24 cellular contexts compared by ENCODE assay signal in genomic region chr3:104819333-104819732, GRCh38.
A peak's percentile ranks its signal among the peaks of the same experiment; 100 is the strongest.
DNase-seq lines count a peak whose midpoint lies in the region; ATAC-seq, FAIRE-seq and TF ChIP-seq lines count a peak whose summit lies in the region.
"Had no signal": no experiment of that assay in that cellular context is flagged by ENCODE, and none has a peak within 500 bp of the region (broad histone marks: within the 10 kb centered on the region; RNA-seq: fewer than 3 reads in every experiment).

No MANE protein-coding gene starts in this region.

- H3K9ac ChIP-seq in IMR-90 (ENCODE audit: low read depth, low read length) (no peak overlapping the region), H1 (replicated peaks in 1 of 4; ENCODE audit: extremely low read depth in 1 of 4, low read depth in 3 of 4, low read length in 3 of 4) (no peak overlapping the region)
- H3K9ac ChIP-seq: BLaER1 had no signal

- no peak for TF ChIP-seq EP300 in H1 (IDR thresholded peaks at IDR 0.05; ENCODE audit: borderline replicate concordance in 1 of 2, low read depth in 2 of 2, low read length in 2 of 2)

- dilution Hi-C loops in IMR-90 (cut with HindIII; ENCODE audit: low sequenced_read_pairs, unreplicated experiment): no loop called here

- no peak overlapping the region for H2BK120ac ChIP-seq in IMR-90 (ENCODE audit: low read depth, low read length)
- H2BK120ac ChIP-seq in H1 (replicated peaks; ENCODE audit: low read depth, low read length): no peak overlapping the region

- H2BK12ac ChIP-seq in H1 (ENCODE audit: low read depth, low read length): no peak overlapping the region

- H2AK9ac ChIP-seq in IMR-90 (replicated peaks; ENCODE audit: low read depth, low read length, poor library complexity): no peak overlapping the region

- CTCF ChIA-PET in IMR-90 (lab: Yijun Ruan, JAX): no interaction called here
- CTCF ChIA-PET in H1 (lab: Charles Lee; ENCODE audit: partially characterized antibody): no interaction called here

- H3K27ac ChIP-seq in IMR-90 (ENCODE audit: insufficient read depth, low read length) (no peak overlapping the region), H1 (ENCODE audit: low read depth, low read length) (no peak overlapping the region), substantia nigra (ENCODE audit: low read depth, low read length, poor library complexity, severe bottlenecking) (no peak overlapping the region)
- H3K27ac ChIP-seq: A549, BLaER1 had no signal

- H3K4me2 ChIP-seq in IMR-90 (ENCODE audit: low read depth, low read length): no peak overlapping the region
- H3K4me2 ChIP-seq in H1 (ENCODE audit: insufficient read depth in 1 of 2, low read depth in 2 of 2, low read length in 2 of 2): no peak overlapping the region
- H3K4me2 ChIP-seq: A549, BLaER1 had no signal

- no peak overlapping the region for H3K23ac ChIP-seq in IMR-90 (ENCODE audit: low read depth, low read length)
- no peak overlapping the region for H3K23ac ChIP-seq in H1 (ENCODE audit: insufficient read length)

- H4K20me1 ChIP-seq in IMR-90 (ENCODE audit: insufficient read depth, low read length) (no peaks in the 10 kb centered on the region), H1 (replicated peaks in 1 of 2; ENCODE audit: control insufficient read depth in 1 of 2, insufficient read depth in 2 of 2, low read length in 2 of 2) (no peaks in the 10 kb centered on the region)
- H4K20me1 ChIP-seq: BLaER1 had no signal

- no peak overlapping the region for H3K4ac ChIP-seq in IMR-90 (ENCODE audit: low read depth, low read length)
- no peak overlapping the region for H3K4ac ChIP-seq in H1 (replicated peaks; ENCODE audit: insufficient read length, low read depth, low read length)

- BruUV-seq in IMR-90 (replicated peaks; lab: Mats Ljungman, UMichigan): no TSS peak

- H3K56ac ChIP-seq in IMR-90 (ENCODE audit: extremely low read depth, insufficient read depth, low read length) (no peak overlapping the region), H1 (replicated peaks; ENCODE audit: insufficient read length, low read depth, low read length) (no peak overlapping the region)

- H2BK20ac ChIP-seq in IMR-90 (ENCODE audit: low read depth, low read length) (no peak overlapping the region), H1 (ENCODE audit: low read length) (no peak overlapping the region)

- no peak for TF ChIP-seq RAD21 in IMR-90 (IDR thresholded peaks at IDR 0.05; ENCODE audit: low read length)
- no peak for TF ChIP-seq RAD21 in H1 (IDR thresholded peaks at IDR 0.05 in 1 of 2, conservative IDR thresholded peaks at IDR 0.05 in 1 of 2; ENCODE audit: low read depth in 2 of 2, low read length in 2 of 2)

- peaks cover 16% of the 10 kb centered on the region for H3K9me3 ChIP-seq in IMR-90 (ENCODE audit: control insufficient read depth, insufficient read depth, low read length)
- peaks cover 33 to 36% of the 10 kb centered on the region in 2 experiments for H3K9me3 ChIP-seq in H1 (ENCODE audit: insufficient read depth in 2 of 2, low read depth in 1 of 2, low read length in 1 of 2)
- H3K9me3 ChIP-seq in BE2C: no peaks in the 10 kb centered on the region; the same call in 1 of the 2 replicates

- H3K27me3 ChIP-seq in IMR-90 (ENCODE audit: control insufficient read depth, insufficient read depth, low read length): no peaks in the 10 kb centered on the region
- H3K27me3 ChIP-seq in H1 (replicated peaks in 1 of 4; ENCODE audit: control insufficient read depth in 3 of 4, extremely low read depth in 1 of 4, insufficient read depth in 3 of 4, low read length in 3 of 4): no peaks in the 10 kb centered on the region
- H3K27me3 ChIP-seq in BE2C: no peaks in the 10 kb centered on the region
- H3K27me3 ChIP-seq: BLaER1 had no signal

- H2AK5ac ChIP-seq in IMR-90 (ENCODE audit: low read depth, low read length): no peak overlapping the region
- H2AK5ac ChIP-seq in H1 (ENCODE audit: low read depth, low read length): no peak overlapping the region

- H3K4me3 ChIP-seq in IMR-90 (ENCODE audit: insufficient read depth, low read depth, low read length) (no peak overlapping the region), H1 (ENCODE audit: extremely low read depth in 1 of 4, insufficient read depth in 2 of 4, low read depth in 3 of 4, low read length in 4 of 4) (no peak overlapping the region), fibroblast of villous mesenchyme (ENCODE audit: low read depth, low read length) (no peak overlapping the region), BE2C (ENCODE audit: low read depth, low read length) (no peak overlapping the region)
- H3K4me3 ChIP-seq: A549, BLaER1, GM12878 had no signal

- in situ Hi-C loops in IMR-90 (cut with MboI; ENCODE audit: low sequenced_read_pairs): no loop called here

- H3K14ac ChIP-seq in IMR-90 (replicated peaks; ENCODE audit: low read depth, low read length): no peak overlapping the region
- H3K14ac ChIP-seq in H1 (ENCODE audit: insufficient read length): no peak overlapping the region

- H3K79me2 ChIP-seq in H1 (ENCODE audit: control insufficient read depth in 1 of 2, insufficient read depth in 2 of 2, low read length in 2 of 2): no peaks in the 10 kb centered on the region

- no peak for ATAC-seq in IMR-90 (ENCODE audit: low read depth)
- ATAC-seq: A549, GM12878 had no signal

- TF ChIP-seq CTCF in IMR-90 (conservative IDR thresholded peaks at IDR 0.05; ENCODE audit: low read depth, low read length): no peak
- no peak for TF ChIP-seq CTCF in H1 (IDR thresholded peaks at IDR 0.05; ENCODE audit: control extremely low read depth in 1 of 3, insufficient read depth in 1 of 3, low read depth in 1 of 3, low read length in 3 of 3)
- TF ChIP-seq CTCF in fibroblast of villous mesenchyme (IDR thresholded peaks at IDR 0.05; ENCODE audit: insufficient read depth, low read depth, low read length): no peak
- TF ChIP-seq CTCF in BE2C (IDR thresholded peaks at IDR 0.05; ENCODE audit: low read depth, low read length): no peak

- H3K18ac ChIP-seq in IMR-90 (ENCODE audit: low read depth, low read length): no peak overlapping the region
- H3K18ac ChIP-seq in H1 (ENCODE audit: extremely low read depth, low read length): no peak overlapping the region

- H3K9me1 ChIP-seq in IMR-90 (ENCODE audit: insufficient read depth, low read length): no peaks in the 10 kb centered on the region

- intact Hi-C loops in IMR-90 (cut with micrococcal nuclease): no loop called here

- H4K91ac ChIP-seq in IMR-90 (ENCODE audit: insufficient read depth, low read depth, low read length): no peak overlapping the region
- no peak overlapping the region for H4K91ac ChIP-seq in H1 (replicated peaks; ENCODE audit: insufficient read length, low read length)

- FAIRE-seq in A204.1 (lab: Jason Lieb, UNC) (peak; percentile 59), H1 (lab: Jason Lieb, UNC) (no peak)
- FAIRE-seq: A549, GM12878, GM12892, GM18507 had no signal

- no CpG with 5 or more reads among the region's 2 CpGs for WGBS in IMR-90 (ENCODE audit: extremely low coverage in 2 of 2, insufficient read length in 1 of 2), 2 experiments
- WGBS in H1 (ENCODE audit: extremely low coverage in 1 of 2, insufficient coverage in 1 of 2, insufficient read length in 1 of 2, insufficient replicate concordance in 2 of 2, low coverage in 1 of 2, low lambda C conversion rate in 2 of 2, missing lambda C conversion rate in 1 of 2), 2 experiments: 50% methylated on average over 2 of the region's 2 CpGs; no CpG with 5 or more reads in 1 of the 2 experiments

- DNase-seq in IMR-90 (no peak), H1 (ENCODE audit: low read depth in 1 of 2, low spot score in 2 of 2) (no peak), fibroblast of villous mesenchyme (ENCODE audit: low read depth) (peak; percentile 3), substantia nigra (lab: John Stamatoyannopoulos, UW) (no peak), BE2C (no peak)
- no peak for DNase-seq in activated T-cell treated with anti-CD3 and anti-CD28 coated beads, Interleukin-2, amount 50 U/mL, for 1 hour
- DNase-seq: 8988T; AML-193; C1 segment of cervical spinal cord; CD4-positive, alpha-beta memory T cell; CD4-positive, CD25-positive, alpha-beta regulatory T cell; CD8-positive, alpha-beta memory T cell; DMS 273 treated with DMSO at 0.1 percent for 48 hours; DMS153; DMS79; DND-41; EL; GDM1 had no signal

- H4K8ac ChIP-seq in IMR-90 (ENCODE audit: low read depth in 2 of 2, low read length in 2 of 2) (no peak overlapping the region), H1 (ENCODE audit: extremely low read depth, insufficient read depth, low read length) (no peak overlapping the region)

- H4K5ac ChIP-seq in IMR-90 (ENCODE audit: low read depth, low read length): no peak overlapping the region
- no peak overlapping the region for H4K5ac ChIP-seq in H1 (ENCODE audit: insufficient read length, low read depth, low read length)

- POLR2A ChIA-PET in IMR-90 (lab: Charles Lee; ENCODE audit: unreplicated experiment) (no interaction called here), H1 (lab: Charles Lee; ENCODE audit: partially characterized antibody) (interaction anchor here (0.6 kb wide), 1 partner anchor 731 kb away, joined by 3 read pairs; no protein-coding TSS in a partner anchor)

- H3K4me1 ChIP-seq in IMR-90 (ENCODE audit: control insufficient read depth, insufficient read depth, low read length) (no peaks in the 10 kb centered on the region), H1 (replicated peaks in 1 of 4; ENCODE audit: control insufficient read depth in 3 of 4, insufficient read depth in 4 of 4, low read length in 3 of 4) (peaks cover 0 to 6% (median 2%) of the 10 kb centered on the region in 4 experiments; a peak in 3 of 7 replicates), BE2C (no peaks in the 10 kb centered on the region)
- H3K4me1 ChIP-seq: A549, BLaER1 had no signal

- H3K36me3 ChIP-seq in IMR-90 (ENCODE audit: control insufficient read depth, insufficient read depth, low read length) (no peaks in the 10 kb centered on the region), H1 (ENCODE audit: control insufficient read depth in 2 of 4, insufficient read depth in 4 of 4, low read length in 3 of 4) (peaks cover 0 to 22% (median 6%) of the 10 kb centered on the region in 4 experiments; a peak in 4 of 8 replicates), BE2C (no peaks in the 10 kb centered on the region)
- H3K36me3 ChIP-seq: BLaER1 had no signal

- H2BK15ac ChIP-seq in IMR-90 (ENCODE audit: low read depth, low read length) (no peak overlapping the region), H1 (ENCODE audit: low read length) (no peak overlapping the region)

- H2AFZ ChIP-seq in IMR-90 (replicated peaks; ENCODE audit: low read length, poor library complexity) (no peak overlapping the region), H1 (ENCODE audit: low read length) (no peak overlapping the region)

- H3K23me2 ChIP-seq in H1 (ENCODE audit: low read depth, low read length): no peaks in the 10 kb centered on the region

- H3K79me1 ChIP-seq in IMR-90 (ENCODE audit: low read depth in 1 of 2, low read length in 2 of 2): no peaks in the 10 kb centered on the region
- H3K79me1 ChIP-seq in H1 (ENCODE audit: low read depth, low read length): no peaks in the 10 kb centered on the region

- H2BK5ac ChIP-seq in IMR-90 (ENCODE audit: low read depth, low read length, poor library complexity, severe bottlenecking): no peak overlapping the region
- H2BK5ac ChIP-seq in H1 (ENCODE audit: low read depth, low read length): no peak overlapping the region

- TF ChIP-seq POLR2A in IMR-90 (IDR thresholded peaks at IDR 0.05; ENCODE audit: low read depth, low read length): no peak
- TF ChIP-seq POLR2A in H1 (IDR thresholded peaks at IDR 0.05; ENCODE audit: control extremely low read depth in 1 of 2, low read depth in 2 of 2, low read length in 2 of 2): no peak

TF ChIP-seq in H1, 55 proteins besides CTCF, POLR2A, EP300 and RAD21 (continues in another document):
- no peak for TF ChIP-seq SIX5 (IDR thresholded peaks at IDR 0.05; ENCODE audit: low read depth, low read length)
